9 cellular contexts compared by ENCODE assay signal in the genomic region with DNA sequence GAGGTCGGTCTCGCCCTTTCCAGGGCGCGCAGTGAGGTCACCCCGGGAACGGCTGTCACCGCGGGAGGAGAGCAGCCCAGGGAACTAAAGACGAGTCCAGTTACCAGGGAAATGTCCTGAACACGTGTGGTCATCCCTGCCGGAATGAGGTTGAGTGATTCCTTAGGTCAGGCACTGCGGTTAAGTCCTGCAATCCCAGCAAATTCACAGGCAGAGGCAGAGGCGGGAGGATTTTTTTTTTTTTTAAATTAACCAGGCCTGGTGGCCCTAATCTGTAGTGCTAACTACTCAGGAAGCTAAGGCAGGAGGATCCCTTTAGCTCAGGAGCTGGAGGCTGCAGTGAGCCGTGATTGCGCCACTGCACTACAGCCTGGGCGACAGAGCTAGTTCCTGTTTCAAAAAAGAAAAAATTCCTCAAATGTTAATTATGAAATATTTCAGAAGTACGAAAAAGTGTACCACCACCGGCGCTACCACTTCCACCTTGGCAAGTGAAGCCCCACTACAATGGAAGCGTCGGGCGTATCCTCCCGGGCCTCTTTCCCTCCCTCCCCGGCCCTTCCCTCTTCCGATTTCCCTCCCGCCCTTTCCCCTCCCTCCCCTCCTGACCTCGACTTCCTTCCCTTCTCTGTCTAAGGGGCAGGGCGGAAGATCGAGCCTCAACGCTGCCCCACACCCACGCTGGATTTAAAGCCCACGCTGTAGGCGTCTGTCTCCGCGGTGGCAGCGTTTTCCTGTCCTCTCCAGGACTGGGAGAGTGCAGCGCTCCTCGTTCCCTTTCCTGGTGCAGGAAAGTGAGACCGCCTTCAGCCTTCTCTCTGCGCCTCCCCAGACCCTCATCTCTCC.
DNase-seq lines count a peak whose midpoint lies in the region; ATAC-seq lines count a peak whose summit lies in the region.
"Had no signal": no experiment of that assay in that cellular context is flagged by ENCODE, and none has a peak within 500 bp of the region (broad histone marks: within the 10 kb centered on the region; RNA-seq: fewer than 3 reads in every experiment).

No MANE protein-coding gene starts in this region.

- DNase-seq in DMS79 treated with DMSO at 0.1 percent for 48 hours (lab: John Stamatoyannopoulos, UW): peak; percentile 23
- no peak for DNase-seq in DMS79 (lab: John Stamatoyannopoulos, UW)
- peak; percentile 7 for DNase-seq in T follicular helper cell (ENCODE audit: low read depth)
- peak; percentile 59 for DNase-seq in kidney tubule cell (ENCODE audit: low spot score)
- peak in 1 of 2 donors; percentile 53 for DNase-seq in stimulated activated effector memory CD8-positive, alpha-beta T cell treated with anti-CD3 and anti-CD28 coated beads, Interleukin-12 subunit alpha, Interleukin-12 subunit beta, amount 100 ng/mL, for 72 hours (ENCODE audit: low spot score in 2 of 2)
- DNase-seq in NCI-H2081 (lab: John Stamatoyannopoulos, UW): no peak

- peak overlapping the region; percentile 85 for H3K4me3 Mint-ChIP-seq in stimulated activated effector memory CD8-positive, alpha-beta T cell treated with anti-CD3 and anti-CD28 coated beads, Interleukin-12 subunit alpha, Interleukin-12 subunit beta, amount 100 ng/mL, for 72 hours

- H3K27ac Mint-ChIP-seq in stimulated activated effector memory CD8-positive, alpha-beta T cell treated with anti-CD3 and anti-CD28 coated beads, Interleukin-12 subunit alpha, Interleukin-12 subunit beta, amount 100 ng/mL, for 72 hours: peak overlapping the region; percentile 93

- ATAC-seq in stimulated activated effector memory CD8-positive, alpha-beta T cell treated with anti-CD3 and anti-CD28 coated beads, Interleukin-12 subunit alpha, Interleukin-12 subunit beta, amount 100 ng/mL, for 72 hours: peak; percentile 63
- ATAC-seq in HG03432 (IDR thresholded peaks at IDR 0.05; ENCODE audit: unreplicated experiment): no peak

- H3K9me3 Mint-ChIP-seq in stimulated activated effector memory CD8-positive, alpha-beta T cell treated with anti-CD3 and anti-CD28 coated beads, Interleukin-12 subunit alpha, Interleukin-12 subunit beta, amount 100 ng/mL, for 72 hours: no peaks in the 10 kb centered on the region

- H3K4me1 Mint-ChIP-seq in stimulated activated effector memory CD8-positive, alpha-beta T cell treated with anti-CD3 and anti-CD28 coated beads, Interleukin-12 subunit alpha, Interleukin-12 subunit beta, amount 100 ng/mL, for 72 hours: peaks cover 33% of the 10 kb centered on the region

- peak overlapping the region; percentile 10 for H3K27ac ChIP-seq in cingulate gyrus (ENCODE audit: low read depth, low read length)
- H3K27ac ChIP-seq: 22Rv1 had no signal

- peaks cover 35% of the 10 kb centered on the region for H3K36me3 Mint-ChIP-seq in stimulated activated effector memory CD8-positive, alpha-beta T cell treated with anti-CD3 and anti-CD28 coated beads, Interleukin-12 subunit alpha, Interleukin-12 subunit beta, amount 100 ng/mL, for 72 hours

Comparison
In these comparisons a context has a peak if more than half of its experiments do, and no peak if none do; other contexts are left out.
1. DNase-seq: peak in DMS79 treated with DMSO at 0.1 percent for 48 hours (single experiment), T follicular helper cell (single experiment) and kidney tubule cell (single experiment); none in DMS79 (single experiment) and NCI-H2081 (0 of 2).